Comparison of ENCODE assay signal across 8 cellular contexts in genomic region chr13:107211073-107211472, GRCh38.
DNase-seq lines count a peak whose midpoint lies in the region; ATAC-seq, FAIRE-seq and TF ChIP-seq lines count a peak whose summit lies in the region.

No MANE protein-coding gene starts in this region.

- H3F3A ChIP-seq in GM23248 (ENCODE audit: insufficient read depth) = no peaks in the 10 kb centered on the region

- H3K4me1 ChIP-seq in GM23248 (ENCODE audit: insufficient read depth) (peaks cover 20% of the 10 kb centered on the region), NT2/D1 (ENCODE audit: insufficient read depth, insufficient read length) (no peaks in the 10 kb centered on the region), pancreas (no peaks in the 10 kb centered on the region)

- 4 to 5% methylated on average over 8 of the region's 8 CpGs for WGBS in GM23248 (ENCODE audit: low coverage in 1 of 2, low lambda C conversion rate in 2 of 2, missing lambda C conversion rate in 2 of 2), 2 experiments
- WGBS in pancreas, 2 donors = 7 to 8% methylated on average over 8 of the region's 8 CpGs

- CTCF ChIA-PET in GM10248 (lab: Yijun Ruan, JAX) = interaction anchor here (0.8 to 8.2 kb wide), 12 partner anchors 8 to 948 kb away, joined by 3 to 79 read pairs (median 5); no protein-coding TSS in a partner anchor

- in situ Hi-C loops in GM23248 (cut with MboI) = loop anchor here (10.0 kb wide), 1 partner anchor 154 kb away; no protein-coding TSS in a partner anchor

- H3K4me3 ChIP-seq in GM23248 (peak overlapping the region; percentile 64), NT2/D1 (ENCODE audit: insufficient read length, low read depth) (no peak overlapping the region), pancreas (no peak overlapping the region)
- H3K4me3 ChIP-seq in Jurkat, Clone E6-1 (ENCODE audit: low read length) = no peak overlapping the region

- H2AFZ ChIP-seq in GM23248 = peak overlapping the region; percentile 43

- H3K9me3 ChIP-seq in GM23248 (ENCODE audit: low read depth) (no peaks in the 10 kb centered on the region), NT2/D1 (ENCODE audit: insufficient read depth, low read length) (no peaks in the 10 kb centered on the region), pancreas (no peaks in the 10 kb centered on the region)

- H3K9ac ChIP-seq in GM23248 (peak overlapping the region; percentile 71), NT2/D1 (ENCODE audit: insufficient read length, low read depth) (no peak overlapping the region)

- no peaks in the 10 kb centered on the region for H3K27me3 Mint-ChIP-seq in activated T-helper 1 cell treated with anti-CD3 and anti-CD28 coated beads, Interleukin-12 subunit alpha, Interleukin-12 subunit beta, Interleukin-2, Interleukin-4 antibody, amounts not matched to agents 30 ng/mL and 10 ng/mL and 1 ng/mL, durations not matched to agents 14 hours and 24 hours and 36 hours (ENCODE audit: insufficient read depth)

- peak; percentile 52 for DNase-seq in GM10248 (ENCODE audit: extremely low spot score)
- DNase-seq in GM23248 = peak; percentile 96
- peak; percentile 49 for DNase-seq in Jurkat, Clone E6-1 (ENCODE audit: low read depth, low spot score)
- peak; percentile 56 for DNase-seq in NT2/D1 (ENCODE audit: low read depth, low spot score)
- peak; percentile 11 for DNase-seq in activated T-helper 1 cell treated with anti-CD3 and anti-CD28 coated beads, Interleukin-12 subunit alpha, Interleukin-12 subunit beta, Interleukin-2, Interleukin-4 antibody, amounts not matched to agents 30 ng/mL and 10 ng/mL and 1 ng/mL, durations not matched to agents 14 hours and 24 hours and 36 hours (ENCODE audit: low spot score)
- DNase-seq in frontal cortex (ENCODE audit: low spot score in 2 of 2) = peak in 1 of 2 donors; percentile 25
- DNase-seq in pancreas = peak in 5 of 6 donors; percentile 43 to 79 (median 65)
- no peak for DNase-seq in cortex of kidney (lab: John Stamatoyannopoulos, UW)

- H4K20me1 ChIP-seq in GM23248 (ENCODE audit: insufficient read depth) = no peaks in the 10 kb centered on the region

- FAIRE-seq in frontal cortex (lab: Jason Lieb, UNC) = peak; percentile 58
- FAIRE-seq in pancreas (lab: Jason Lieb, UNC) = peak; percentile 79

- H3K4me2 ChIP-seq in GM23248 (ENCODE audit: unreplicated experiment) = peak overlapping the region; percentile 80

- H3K36me3 Mint-ChIP-seq in activated T-helper 1 cell treated with anti-CD3 and anti-CD28 coated beads, Interleukin-12 subunit alpha, Interleukin-12 subunit beta, Interleukin-2, Interleukin-4 antibody, amounts not matched to agents 30 ng/mL and 10 ng/mL and 1 ng/mL, durations not matched to agents 14 hours and 24 hours and 36 hours (ENCODE audit: low read depth) = no peaks in the 10 kb centered on the region

- peak; percentile 86 to 99 (median 98) for ATAC-seq in pancreas

- intact Hi-C loops in activated T-helper 1 cell treated with anti-CD3 and anti-CD28 coated beads, Interleukin-12 subunit alpha, Interleukin-12 subunit beta, Interleukin-2, Interleukin-4 antibody, amounts not matched to agents 30 ng/mL and 10 ng/mL and 1 ng/mL, durations not matched to agents 14 hours and 24 hours and 36 hours (cut with micrococcal nuclease) = loop anchor here (1.0 kb wide), 2 partner anchors 439 to 944 kb away; no protein-coding TSS in a partner anchor
- intact Hi-C loops in pancreas (cut with DNase I) = loop anchor here in 2 of 3 donors (5.0 to 10.0 kb wide), 3 partner anchors 654 to 944 kb away; a partner anchor contains a TSS

- no peak overlapping the region for H3K27ac Mint-ChIP-seq in activated T-helper 1 cell treated with anti-CD3 and anti-CD28 coated beads, Interleukin-12 subunit alpha, Interleukin-12 subunit beta, Interleukin-2, Interleukin-4 antibody, amounts not matched to agents 30 ng/mL and 10 ng/mL and 1 ng/mL, durations not matched to agents 14 hours and 24 hours and 36 hours

- H3K9me3 Mint-ChIP-seq in activated T-helper 1 cell treated with anti-CD3 and anti-CD28 coated beads, Interleukin-12 subunit alpha, Interleukin-12 subunit beta, Interleukin-2, Interleukin-4 antibody, amounts not matched to agents 30 ng/mL and 10 ng/mL and 1 ng/mL, durations not matched to agents 14 hours and 24 hours and 36 hours = no peaks in the 10 kb centered on the region

- peak overlapping the region; percentile 50 for H3K27ac ChIP-seq in GM23248
- no peak overlapping the region for H3K27ac ChIP-seq in pancreas

- TF ChIP-seq CTCF in GM10248 (IDR thresholded peaks at IDR 0.05; ENCODE audit: control extremely low read depth, extremely low read depth, low read depth, missing control alignments) = peak; percentile 95
- TF ChIP-seq CTCF in pancreas (IDR thresholded peaks at IDR 0.05) = peak; percentile 60 to 87 (median 84)

- H3K4me3 Mint-ChIP-seq in activated T-helper 1 cell treated with anti-CD3 and anti-CD28 coated beads, Interleukin-12 subunit alpha, Interleukin-12 subunit beta, Interleukin-2, Interleukin-4 antibody, amounts not matched to agents 30 ng/mL and 10 ng/mL and 1 ng/mL, durations not matched to agents 14 hours and 24 hours and 36 hours = no peak overlapping the region

- H3K9me2 ChIP-seq in GM23248 (ENCODE audit: insufficient read depth) = no peaks in the 10 kb centered on the region

- POLR2A ChIA-PET in GM10248 (lab: Yijun Ruan, JAX) = no interaction called here

- no peaks in the 10 kb centered on the region for H3K36me3 ChIP-seq in GM23248 (ENCODE audit: low read depth)
- H3K36me3 ChIP-seq in NT2/D1 (ENCODE audit: insufficient read depth, insufficient read length, low read length) = no peaks in the 10 kb centered on the region
- no peaks in the 10 kb centered on the region for H3K36me3 ChIP-seq in pancreas

- H3K79me2 ChIP-seq in GM23248 (ENCODE audit: insufficient read depth) = no peaks in the 10 kb centered on the region

- H3K4me1 Mint-ChIP-seq in activated T-helper 1 cell treated with anti-CD3 and anti-CD28 coated beads, Interleukin-12 subunit alpha, Interleukin-12 subunit beta, Interleukin-2, Interleukin-4 antibody, amounts not matched to agents 30 ng/mL and 10 ng/mL and 1 ng/mL, durations not matched to agents 14 hours and 24 hours and 36 hours (ENCODE audit: low read depth) = no peaks in the 10 kb centered on the region

- no peaks in the 10 kb centered on the region for H3K27me3 ChIP-seq in GM23248 (replicated peaks; ENCODE audit: insufficient read depth)
- no peaks in the 10 kb centered on the region for H3K27me3 ChIP-seq in NT2/D1 (ENCODE audit: insufficient read depth, insufficient read length)
- peaks cover 0 to 3% (median 0%) of the 10 kb centered on the region in 4 donors for H3K27me3 ChIP-seq in pancreas
